ENCODE assay signal across 8 cellular contexts in the genomic region with DNA sequence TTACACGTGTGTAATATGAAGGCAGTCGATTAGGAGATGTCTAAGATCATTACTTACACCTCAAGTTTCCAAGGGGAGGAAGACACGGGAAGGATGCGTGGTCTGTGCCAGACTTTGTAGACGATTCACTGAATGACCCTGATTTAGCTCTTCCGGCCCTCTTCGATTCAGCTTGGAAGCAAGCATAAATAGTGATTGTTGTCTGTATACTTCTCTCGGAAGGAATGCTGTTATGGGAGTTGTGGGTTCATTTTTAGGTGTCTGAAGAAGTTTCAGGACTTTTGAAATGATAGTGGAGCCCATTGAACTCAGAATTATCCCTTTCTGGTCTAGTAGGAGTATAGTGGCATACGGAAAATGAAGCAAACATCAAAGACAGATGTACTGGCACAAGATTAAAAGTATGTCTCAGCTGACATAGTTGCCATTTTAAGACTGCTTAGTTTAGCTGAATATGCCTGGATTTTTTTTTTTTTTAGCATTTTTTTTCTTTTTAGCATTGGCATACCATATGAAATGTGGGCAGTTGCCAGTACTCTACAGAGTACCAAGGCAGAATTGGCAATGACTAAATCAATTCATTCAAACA. TPM values are rescaled to one million over a fixed set of nuclear protein-coding genes. Genes with fewer than 3 reads are reported as not detected.
DNase-seq lines count a peak whose midpoint lies in the region; ATAC-seq and TF ChIP-seq lines count a peak whose summit lies in the region.

No MANE protein-coding gene starts in this region.

- peak overlapping the region; percentile 80 for H3K4me2 ChIP-seq in DND-41 (ENCODE audit: insufficient read depth, low read length)
- peak overlapping the region; percentile 82 for H3K4me2 ChIP-seq in skeletal muscle satellite cell (ENCODE audit: low read length)

- WGBS in right cardiac atrium, result 1% methylated on average over 9 of the region's 9 CpGs

- H3K4me3 ChIP-seq in DND-41 (ENCODE audit: low read depth in 1 of 2, low read length in 2 of 2) (peak overlapping the region; percentile 69 to 78), right cardiac atrium (ENCODE audit: low read length) (peak overlapping the region; percentile 87), skeletal muscle satellite cell (ENCODE audit: low read length) (peak overlapping the region; percentile 88)

- TF ChIP-seq CTCF in DND-41 (IDR thresholded peaks at IDR 0.05; ENCODE audit: borderline replicate concordance, extremely low read depth, low read length, poor library complexity, severe bottlenecking) (no peak), GM20000 (IDR thresholded peaks at IDR 0.05; ENCODE audit: extremely low read depth, missing control alignments) (no peak)

- H3K27ac ChIP-seq in DND-41 (ENCODE audit: low read length), result peak overlapping the region; percentile 93
- H3K27ac ChIP-seq in right cardiac atrium (ENCODE audit: low read length), result peak overlapping the region; percentile 97

- H3K27me3 Mint-ChIP-seq in activated T-cell treated with anti-CD3 and anti-CD28 coated beads, Interleukin-2, amount 50 U/mL, for 24 hours, result no peaks in the 10 kb centered on the region

- H4K20me1 ChIP-seq in DND-41 (ENCODE audit: insufficient read depth, low read length), result peaks cover 33% of the 10 kb centered on the region

- H3K27me3 ChIP-seq in DND-41 (ENCODE audit: insufficient read depth, low read length, poor library complexity) (no peaks in the 10 kb centered on the region), right cardiac atrium (ENCODE audit: control insufficient read depth, insufficient read depth) (no peaks in the 10 kb centered on the region), skeletal muscle satellite cell (ENCODE audit: control insufficient read depth, insufficient read depth, low read length) (no peaks in the 10 kb centered on the region)

- DNase-seq in DND-41 (no peak), GM20000 (ENCODE audit: low spot score) (peak; percentile 11), HT-29 (ENCODE audit: low spot score) (peak; percentile 68), right cardiac atrium (no peak), MV-4-11 (lab: John Stamatoyannopoulos, UW) (no peak), NCI-H2107 (lab: John Stamatoyannopoulos, UW) (no peak)
- DNase-seq in activated T-cell treated with anti-CD3 and anti-CD28 coated beads, Interleukin-2, amount 50 U/mL, for 24 hours, result no peak

- H3K9me3 Mint-ChIP-seq in activated T-cell treated with anti-CD3 and anti-CD28 coated beads, Interleukin-2, amount 50 U/mL, for 24 hours, result no peaks in the 10 kb centered on the region

- peaks cover 49% of the 10 kb centered on the region for H3K4me1 Mint-ChIP-seq in activated T-cell treated with anti-CD3 and anti-CD28 coated beads, Interleukin-2, amount 50 U/mL, for 24 hours (ENCODE audit: low read depth)

- H3K9ac ChIP-seq in DND-41 (ENCODE audit: low read depth, low read length) (peak overlapping the region; percentile 87), skeletal muscle satellite cell (ENCODE audit: low read depth, low read length) (peak overlapping the region; percentile 95)

- ATAC-seq in DND-41 (ENCODE audit: insufficient read depth, low read depth) (peak; percentile 2; the same call in 2 of the 3 replicates), right cardiac atrium (peak; percentile 1 to 14)

- H3K27ac Mint-ChIP-seq in activated T-cell treated with anti-CD3 and anti-CD28 coated beads, Interleukin-2, amount 50 U/mL, for 24 hours, result peak overlapping the region; percentile 100

- H3K79me2 ChIP-seq in DND-41 (ENCODE audit: insufficient read depth, low read length), result peaks cover 74% of the 10 kb centered on the region

- intact Hi-C loops in right cardiac atrium (cut with DNase I), result loop anchor here in 3 of 4 donors (5.0 to 10.0 kb wide), 4 partner anchors 37 to 192 kb away; a partner anchor contains a TSS

- H3K4me3 Mint-ChIP-seq in activated T-cell treated with anti-CD3 and anti-CD28 coated beads, Interleukin-2, amount 50 U/mL, for 24 hours, result peak overlapping the region; percentile 98

- H3K4me1 ChIP-seq in DND-41 (ENCODE audit: insufficient read depth, low read length), result peaks cover 43% of the 10 kb centered on the region
- no peaks in the 10 kb centered on the region for H3K4me1 ChIP-seq in right cardiac atrium (ENCODE audit: control insufficient read depth, insufficient read depth, low read length)
- H3K4me1 ChIP-seq in skeletal muscle satellite cell (ENCODE audit: control insufficient read depth, insufficient read depth, low read length), result peaks cover 18% of the 10 kb centered on the region

- H3K36me3 ChIP-seq in DND-41 (ENCODE audit: insufficient read depth, low read length) (peaks cover 21% of the 10 kb centered on the region), skeletal muscle satellite cell (ENCODE audit: insufficient read depth, low read length) (no peaks in the 10 kb centered on the region)

- H3K9me3 ChIP-seq in DND-41 (ENCODE audit: insufficient read depth, low read length, severe bottlenecking), result no peaks in the 10 kb centered on the region
- H3K9me3 ChIP-seq in right cardiac atrium (ENCODE audit: control insufficient read depth, low read length), result no peaks in the 10 kb centered on the region
- no peaks in the 10 kb centered on the region for H3K9me3 ChIP-seq in skeletal muscle satellite cell (replicated peaks; ENCODE audit: low read length)

- peaks cover 63% of the 10 kb centered on the region for H3K36me3 Mint-ChIP-seq in activated T-cell treated with anti-CD3 and anti-CD28 coated beads, Interleukin-2, amount 50 U/mL, for 24 hours (ENCODE audit: low read depth)

- peak overlapping the region; percentile 92 for H2AFZ ChIP-seq in DND-41 (ENCODE audit: low read depth, low read length)

RNA-seq across cellular contexts. Expression of a gene that starts 1.0 kb away (rescaled TPM):
- total RNA-seq in HT-29 (2014; rRNA removed; shearing (Covaris generic)), result 28.7 and 30.6 TPM in 2 replicates
- 10 to 100 TPM; 52.1 to 59.4 (median 53.7) TPM for total RNA-seq in right cardiac atrium
- polyA plus RNA-seq in right cardiac atrium, result 9.6 TPM
- total RNA-seq in skeletal muscle satellite cell (2012; rRNA removed), result 51.5 and 55.3 TPM in 2 replicates

Comparison
In these comparisons a context has a peak if more than half of its experiments do, and no peak if none do; other contexts are left out.
1. DNase-seq: peak in GM20000 (single experiment) and HT-29 (single experiment); none in DND-41 (single experiment), activated T-cell treated with anti-CD3 and anti-CD28 coated beads, Interleukin-2, amount 50 U/mL, for 24 hours (single experiment), right cardiac atrium (0 of 3), MV-4-11 (single experiment) and NCI-H2107 (single experiment).
2. Peak in every context shown above with its lines, with median percentiles within 50 percentile points of each other: H3K4me3 ChIP-seq.